In the genomic region with DNA sequence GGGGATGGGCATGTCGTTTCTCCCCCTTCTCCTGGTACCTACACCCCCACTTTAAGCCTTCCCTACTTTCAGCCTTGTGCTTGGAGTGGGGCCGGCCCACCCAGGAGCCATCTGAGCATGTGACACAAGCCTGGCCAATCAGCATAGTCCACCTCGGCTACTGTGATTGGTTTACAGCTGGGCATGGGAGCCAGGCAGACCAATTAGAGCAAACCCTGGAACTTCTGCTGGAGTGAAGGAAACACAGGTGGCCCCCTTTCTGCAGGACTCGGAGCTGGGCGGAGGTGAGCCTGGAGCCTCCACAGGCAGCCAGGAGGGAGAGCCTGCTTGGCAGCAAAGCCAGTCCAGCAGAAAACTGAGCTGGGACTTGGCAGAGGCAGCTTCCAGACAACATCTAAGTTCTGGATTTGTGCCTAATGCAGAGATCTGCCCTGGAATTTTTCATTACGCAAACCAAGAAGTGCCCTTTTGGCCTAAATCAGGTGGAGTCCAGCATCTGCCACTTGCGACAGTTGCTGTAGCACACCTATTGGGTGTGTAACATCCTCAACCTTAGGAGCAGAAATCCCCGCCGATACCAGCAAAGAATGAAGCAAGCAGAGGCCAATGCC, we compare ENCODE assay signal across 8 cellular contexts. TPM values are rescaled to one million over a fixed set of nuclear protein-coding genes. Genes with fewer than 3 reads are reported as not detected.
DNase-seq lines count a peak whose midpoint lies in the region; ATAC-seq and TF ChIP-seq lines count a peak whose summit lies in the region.
"Had no signal": no experiment of that assay in that cellular context is flagged by ENCODE, and none has a peak within 500 bp of the region (broad histone marks: within the 10 kb centered on the region; RNA-seq: fewer than 3 reads in every experiment).

No MANE protein-coding gene starts in this region.

- H3K4me1 ChIP-seq in thoracic aorta (ENCODE audit: control insufficient read depth in 1 of 2, low read depth in 2 of 2), result peaks cover 0 to 10% of the 10 kb centered on the region in 2 donors

- no peak overlapping the region for H3K27ac Mint-ChIP-seq in activated CD4-positive, alpha-beta T cell treated with anti-CD3 and anti-CD28 coated beads for 36 hours
- H3K27ac Mint-ChIP-seq: activated CD4-positive, alpha-beta T cell treated with anti-CD3 and anti-CD28 coated beads, Interleukin-2, amount 10 ng/mL, durations not matched to agents 7 days and 5 days had no signal

- H3K4me1 Mint-ChIP-seq in activated CD4-positive, alpha-beta T cell treated with anti-CD3 and anti-CD28 coated beads for 36 hours, result no peaks in the 10 kb centered on the region
- H3K4me1 Mint-ChIP-seq: activated CD4-positive, alpha-beta T cell treated with anti-CD3 and anti-CD28 coated beads, Interleukin-2, amount 10 ng/mL, durations not matched to agents 7 days and 5 days had no signal

- intact Hi-C loops in activated CD4-positive, alpha-beta T cell treated with anti-CD3 and anti-CD28 coated beads for 36 hours (cut with DNase I, micrococcal nuclease), result no loop called here

- CTCF ChIA-PET in activated CD4-positive, alpha-beta T cell treated with anti-CD3 and anti-CD28 coated beads for 36 hours (lab: Charles Lee), result no interaction called here

- H3K27me3 ChIP-seq in thoracic aorta (replicated peaks; ENCODE audit: insufficient read depth), result no peaks in the 10 kb centered on the region

- H3K9me3 ChIP-seq in thoracic aorta, result no peaks in the 10 kb centered on the region

- no peak for TF ChIP-seq CTCF in thoracic aorta (IDR thresholded peaks at IDR 0.05)

- H3K4me3 Mint-ChIP-seq in activated CD4-positive, alpha-beta T cell treated with anti-CD3 and anti-CD28 coated beads for 36 hours, result no peak overlapping the region
- H3K4me3 Mint-ChIP-seq: activated CD4-positive, alpha-beta T cell treated with anti-CD3 and anti-CD28 coated beads, Interleukin-2, amount 10 ng/mL, durations not matched to agents 7 days and 5 days had no signal

- H3K36me3 Mint-ChIP-seq in activated CD4-positive, alpha-beta T cell treated with anti-CD3 and anti-CD28 coated beads for 36 hours (ENCODE audit: low read depth), result peaks cover 4% of the 10 kb centered on the region

- ATAC-seq in thoracic aorta (ENCODE audit: insufficient number of reproducible peaks, low FRiP score, low read depth), result peak; percentile 44
- no peak for ATAC-seq in activated CD4-positive, alpha-beta T cell treated with anti-CD3 and anti-CD28 coated beads for 36 hours
- no peak for ATAC-seq in HG02981 (IDR thresholded peaks at IDR 0.05; ENCODE audit: unreplicated experiment)

- no peaks in the 10 kb centered on the region for H3K36me3 ChIP-seq in thoracic aorta

- DNase-seq in HuH-7.5 (ENCODE audit: low spot score) (peak; percentile 39), hepatic stellate cell (ENCODE audit: low spot score) (peak; percentile 40), thoracic aorta (ENCODE audit: low spot score) (peak; percentile 17), hippocampal formation (lab: John Stamatoyannopoulos, UW) (no peak)
- DNase-seq in activated CD4-positive, alpha-beta T cell treated with anti-CD3 and anti-CD28 coated beads for 36 hours, result no peak
- DNase-seq: activated CD4-positive, alpha-beta T cell treated with anti-CD3 and anti-CD28 coated beads, Interleukin-2, amount 10 ng/mL, durations not matched to agents 7 days and 5 days had no signal

- POLR2A ChIA-PET in activated CD4-positive, alpha-beta T cell treated with anti-CD3 and anti-CD28 coated beads for 36 hours (lab: Charles Lee), result no interaction called here

- no peaks in the 10 kb centered on the region for H3K27me3 Mint-ChIP-seq in activated CD4-positive, alpha-beta T cell treated with anti-CD3 and anti-CD28 coated beads for 36 hours
- H3K27me3 Mint-ChIP-seq: activated CD4-positive, alpha-beta T cell treated with anti-CD3 and anti-CD28 coated beads, Interleukin-2, amount 10 ng/mL, durations not matched to agents 7 days and 5 days had no signal

- H3K9me3 Mint-ChIP-seq in activated CD4-positive, alpha-beta T cell treated with anti-CD3 and anti-CD28 coated beads for 36 hours (ENCODE audit: low read depth), result no peaks in the 10 kb centered on the region
- H3K9me3 Mint-ChIP-seq: activated CD4-positive, alpha-beta T cell treated with anti-CD3 and anti-CD28 coated beads, Interleukin-2, amount 10 ng/mL, durations not matched to agents 7 days and 5 days had no signal

- H3K27ac ChIP-seq in angular gyrus (ENCODE audit: low read depth, low read length), result peak overlapping the region; percentile 59
- H3K27ac ChIP-seq in thoracic aorta, result no peak overlapping the region

- H3K4me3 ChIP-seq in thoracic aorta, result peak overlapping the region; percentile 58

RNA-seq across cellular contexts. Expression of a gene that starts 59.5 kb away (rescaled TPM):
- 10 to 100 TPM in 1 of 2 donors, 1 to 10 TPM in 1; 8.8 to 13.1 TPM for total RNA-seq in thoracic aorta
- 10 to 100 TPM; 22.9 to 24.1 TPM for total RNA-seq in activated CD4-positive, alpha-beta T cell treated with anti-CD3 and anti-CD28 coated beads for 36 hours

Comparison
In these comparisons a context has a peak if more than half of its experiments do, and no peak if none do; other contexts are left out.
1. DNase-seq: peak in HuH-7.5 (single experiment), hepatic stellate cell (single experiment) and thoracic aorta (single experiment); none in activated CD4-positive, alpha-beta T cell treated with anti-CD3 and anti-CD28 coated beads for 36 hours (single experiment) and hippocampal formation (0 of 2).